Comparison of ENCODE assay signal across 4 cellular contexts in genomic region chr3:149727676-149728075, GRCh38.
"Had no signal": no experiment of that assay in that cellular context is flagged by ENCODE, and none has a peak within 500 bp of the region (broad histone marks: within the 10 kb centered on the region; RNA-seq: fewer than 3 reads in every experiment).

No MANE protein-coding gene starts in this region.

- DNase-seq: H9, HCEC 1CT had no signal

- ATAC-seq: GM23338, K562 had no signal

- H3K4me3 ChIP-seq: GM23338, K562 had no signal
